In genomic region chr10:63866747-63867140, GRCh38 we compare ENCODE assay signal across 8 cellular contexts.
DNase-seq lines count a peak whose midpoint lies in the region.

No MANE protein-coding gene starts in this region.

- no peak overlapping the region for H3K23ac ChIP-seq in trophoblast cell (ENCODE audit: low read length)

- H3K4me2 ChIP-seq in Karpas-422 (ENCODE audit: low read depth, low read length, poor library complexity, severe bottlenecking): no peak overlapping the region
- peak overlapping the region; percentile 54 for H3K4me2 ChIP-seq in trophoblast cell (ENCODE audit: low read length)

- H2AK5ac ChIP-seq in trophoblast cell (ENCODE audit: low read length): no peak overlapping the region

- no peaks in the 10 kb centered on the region for H4K20me1 ChIP-seq in Karpas-422 (ENCODE audit: insufficient read depth, low read depth, low read length)

- no peak overlapping the region for H4K91ac ChIP-seq in trophoblast cell (ENCODE audit: low read depth, low read length)

- H3K9ac ChIP-seq in Karpas-422 (ENCODE audit: low read length) (no peak overlapping the region), trophoblast cell (ENCODE audit: low read length) (no peak overlapping the region)

- H2BK12ac ChIP-seq in trophoblast cell (ENCODE audit: low read length): no peak overlapping the region

- H3K9me3 ChIP-seq in Karpas-422 (ENCODE audit: low read length): no peaks in the 10 kb centered on the region
- no peaks in the 10 kb centered on the region for H3K9me3 ChIP-seq in trophoblast cell (ENCODE audit: insufficient read depth, low read depth, low read length)

- H3K9me2 ChIP-seq in Karpas-422 (replicated peaks; ENCODE audit: insufficient read depth, low read length): no peaks in the 10 kb centered on the region

- no peak overlapping the region for H3K4ac ChIP-seq in trophoblast cell (ENCODE audit: low read depth, low read length)

- H3K4me1 ChIP-seq in Karpas-422 (ENCODE audit: low read length) (no peaks in the 10 kb centered on the region; the same call in 1 of the 2 replicates), trophoblast cell (ENCODE audit: control insufficient read depth in 1 of 2, insufficient read depth in 2 of 2, low read length in 2 of 2) (no peaks in the 10 kb centered on the region)

- DNase-seq in NCI-H510A treated with DMSO at 0.1 percent for 48 hours (lab: John Stamatoyannopoulos, UW) (peak; percentile 4), NCI-H510A (lab: John Stamatoyannopoulos, UW) (no peak), H4 (ENCODE audit: low spot score) (peak; percentile 31), Karpas-422 (peak; percentile 63), cerebellar cortex (ENCODE audit: low spot score) (peak; percentile 64), trophoblast cell (peak in 1 of 2 donors; percentile 23), midbrain (lab: John Stamatoyannopoulos, UW) (no peak)
- no peak for DNase-seq in NK-92 treated with Interleukin-12 subunit alpha and Interleukin-12 subunit beta, amount 100 ng/mL, for 24 hours (lab: John Stamatoyannopoulos, UW)

- no peak overlapping the region for H2BK5ac ChIP-seq in trophoblast cell (ENCODE audit: low read depth, low read length, poor library complexity)

- H2AFZ ChIP-seq in Karpas-422 (ENCODE audit: low read length) (no peak overlapping the region), trophoblast cell (ENCODE audit: insufficient read depth, low read length, poor library complexity) (no peak overlapping the region)

- H3K79me2 ChIP-seq in Karpas-422 (ENCODE audit: low read length): no peaks in the 10 kb centered on the region
- H3K79me2 ChIP-seq in trophoblast cell (ENCODE audit: control insufficient read depth, insufficient read depth, low read length, poor library complexity): no peaks in the 10 kb centered on the region

- H2BK120ac ChIP-seq in trophoblast cell (ENCODE audit: insufficient read depth, low read length, poor library complexity): no peak overlapping the region

- H3K79me1 ChIP-seq in trophoblast cell (ENCODE audit: low read length): no peaks in the 10 kb centered on the region

- peak overlapping the region; percentile 24 for H4K8ac ChIP-seq in trophoblast cell (ENCODE audit: low read depth, low read length)

- H3K18ac ChIP-seq in trophoblast cell (ENCODE audit: low read length): no peak overlapping the region

- no peak overlapping the region for H3K14ac ChIP-seq in trophoblast cell (ENCODE audit: low read length)

- no peak overlapping the region for H3K4me3 ChIP-seq in Karpas-422 (ENCODE audit: low read length)
- H3K4me3 ChIP-seq in trophoblast cell (ENCODE audit: low read depth, low read length): no peak overlapping the region

- H3K27ac ChIP-seq in Karpas-422 (ENCODE audit: low read length): no peak overlapping the region
- H3K27ac ChIP-seq in trophoblast cell (ENCODE audit: low read depth, low read length): no peak overlapping the region

- no peaks in the 10 kb centered on the region for H3K27me3 ChIP-seq in Karpas-422 (ENCODE audit: low read length)
- no peaks in the 10 kb centered on the region for H3K27me3 ChIP-seq in trophoblast cell (ENCODE audit: insufficient read depth, low read length)

- WGBS in trophoblast cell (ENCODE audit: extremely low coverage, insufficient coverage, insufficient read length): no CpG with 5 or more reads among the region's 2 CpGs

- H3K36me3 ChIP-seq in Karpas-422 (ENCODE audit: insufficient read depth, low read length) (no peaks in the 10 kb centered on the region), trophoblast cell (ENCODE audit: control insufficient read depth in 1 of 2, insufficient read depth in 2 of 2, low read length in 2 of 2) (no peaks in the 10 kb centered on the region)

- H4K12ac ChIP-seq in trophoblast cell (ENCODE audit: low read depth, low read length): no peak overlapping the region

Comparison
In these comparisons a context has a peak if more than half of its experiments do, and no peak if none do; other contexts are left out.
1. DNase-seq: peak in NCI-H510A treated with DMSO at 0.1 percent for 48 hours (single experiment), H4 (single experiment), Karpas-422 (single experiment) and cerebellar cortex (single experiment); none in NCI-H510A (single experiment), midbrain (single experiment) and NK-92 treated with Interleukin-12 subunit alpha and Interleukin-12 subunit beta, amount 100 ng/mL, for 24 hours (single experiment).